ENCODE assay signal across 9 cellular contexts in genomic region chr2:129936334-129936934, GRCh38. TPM values are rescaled to one million over a fixed set of nuclear protein-coding genes. Genes with fewer than 3 reads are reported as not detected.
DNase-seq lines count a peak whose midpoint lies in the region; FAIRE-seq and TF ChIP-seq lines count a peak whose summit lies in the region.
"Had no signal": no experiment of that assay in that cellular context is flagged by ENCODE, and none has a peak within 500 bp of the region (broad histone marks: within the 10 kb centered on the region; RNA-seq: fewer than 3 reads in every experiment).

No MANE protein-coding gene starts in this region.

- no peak overlapping the region for H3T11ph ChIP-seq in H9 (ENCODE audit: low read length)

- H3K4me1 ChIP-seq in H9 (ENCODE audit: insufficient read depth, low read length) (no peaks in the 10 kb centered on the region), kidney (ENCODE audit: control insufficient read depth in 1 of 2, insufficient read depth in 1 of 2, low read depth in 1 of 2, low read length in 2 of 2) (no peaks in the 10 kb centered on the region)

- H3K56ac ChIP-seq in H9 (ENCODE audit: insufficient read length, low read depth, low read length), result no peak overlapping the region

- H4K5ac ChIP-seq in H9 (ENCODE audit: insufficient read length, low read depth, low read length), result no peak overlapping the region

- H3K4me2 ChIP-seq in H9 (ENCODE audit: insufficient read depth, insufficient read length, low read length), result no peak overlapping the region

- no peak overlapping the region for H3K4me3 Mint-ChIP-seq in H9

- H3K23me2 ChIP-seq in H9 (ENCODE audit: insufficient read length, low read depth, low read length, poor library complexity, severe bottlenecking), result peaks cover 3% of the 10 kb centered on the region

- H3K27ac ChIP-seq in H9 (ENCODE audit: insufficient read length, low read depth, low read length) (no peak overlapping the region), kidney (ENCODE audit: low read depth in 2 of 2, low read length in 2 of 2) (no peak overlapping the region)

- H3K36me3 ChIP-seq in GM06990 (ENCODE audit: control insufficient read depth, insufficient read depth, low read length), result no peaks in the 10 kb centered on the region
- H3K36me3 ChIP-seq in kidney (ENCODE audit: control insufficient read depth in 1 of 2, insufficient read depth in 2 of 2, low read length in 2 of 2), result no peaks in the 10 kb centered on the region

- no peaks in the 10 kb centered on the region for H4K20me1 ChIP-seq in H9 (ENCODE audit: control insufficient read depth, insufficient read depth, insufficient read length)

- H3K27ac Mint-ChIP-seq in H9, result no peak overlapping the region

- H2BK20ac ChIP-seq in H9 (ENCODE audit: low read depth, low read length, poor library complexity, severe bottlenecking), result no peak overlapping the region

- H3K23ac ChIP-seq in H9 (ENCODE audit: insufficient read length, low read depth, low read length), result no peak overlapping the region

- no peak overlapping the region for H3K14ac ChIP-seq in H9 (ENCODE audit: insufficient read depth, low read length)

- no peaks in the 10 kb centered on the region for H3K79me2 ChIP-seq in H9 (ENCODE audit: insufficient read depth, low read length)

- H2BK12ac ChIP-seq in H9 (ENCODE audit: insufficient read length, low read depth, low read length), result no peak overlapping the region

- H3K4me3 ChIP-seq in GM06990 (replicated peaks; ENCODE audit: low read depth, low read length) (no peak overlapping the region), kidney (ENCODE audit: low read length in 2 of 2) (no peak overlapping the region)

- intact Hi-C loops in kidney (cut with DNase I), result no loop called here

- no peak overlapping the region for H4K8ac ChIP-seq in H9 (replicated peaks; ENCODE audit: insufficient read length, low read depth, low read length)

- DNase-seq in GM06990 (ENCODE audit: extremely low read depth, insufficient read length) (no peak), H9 (peak; percentile 55), SK-MEL-5 (ENCODE audit: low read depth, low spot score) (peak; percentile 54), kidney (no peak), OCI-M2 (lab: John Stamatoyannopoulos, UW; ENCODE audit: unreplicated experiment) (no peak), NCI-H2227 (lab: John Stamatoyannopoulos, UW; ENCODE audit: unreplicated experiment) (no peak), HCEC 1CT (no peak), D341Med (ENCODE audit: low spot score) (no peak)

- H2AK5ac ChIP-seq in H9 (ENCODE audit: insufficient read length, low read length), result no peak overlapping the region

- no peak overlapping the region for H4K91ac ChIP-seq in H9 (ENCODE audit: insufficient read length, low read depth, low read length)

- no peaks in the 10 kb centered on the region for H3K27me3 ChIP-seq in GM06990 (replicated peaks; ENCODE audit: control insufficient read depth, insufficient read depth, low read length)
- H3K27me3 ChIP-seq in H9 (ENCODE audit: insufficient read depth, low read length), result no peaks in the 10 kb centered on the region

- no peaks in the 10 kb centered on the region for H3K9me3 Mint-ChIP-seq in H9

- no peak for FAIRE-seq in kidney (lab: Jason Lieb, UNC)

- H2BK120ac ChIP-seq in H9 (ENCODE audit: low read depth, low read length, poor library complexity, severe bottlenecking), result no peak overlapping the region

- H3K4me1 Mint-ChIP-seq in H9, result peaks cover 20 to 21% of the 10 kb centered on the region in 2 experiments

- WGBS in H9 (ENCODE audit: extremely low coverage, insufficient read length, low lambda C conversion rate), result no CpG with 5 or more reads among the region's 9 CpGs

- TF ChIP-seq CTCF in GM06990 (IDR thresholded peaks at IDR 0.05; ENCODE audit: insufficient read depth, low read length, poor library complexity, severe bottlenecking) (peak; percentile 53), H9 (conservative IDR thresholded peaks at IDR 0.05) (peak; percentile 69), kidney (IDR thresholded peaks at IDR 0.05; ENCODE audit: borderline replicate concordance, extremely low read depth, insufficient read depth) (peak; percentile 39)

- no peak overlapping the region for H2BK15ac ChIP-seq in H9 (ENCODE audit: low read depth, low read length)

- peaks cover 23% of the 10 kb centered on the region for H3K27me3 Mint-ChIP-seq in H9 (ENCODE audit: low read depth)

- no peak overlapping the region for H3K18ac ChIP-seq in H9 (ENCODE audit: insufficient read length, low read depth, low read length)

- no peak overlapping the region for H3K9ac ChIP-seq in H9 (ENCODE audit: extremely low read depth, insufficient read length, low read length)
- no peak overlapping the region for H3K9ac ChIP-seq in kidney (ENCODE audit: low read length in 2 of 2)

- H2AFZ ChIP-seq in H9 (ENCODE audit: low read length), result no peak overlapping the region

- no peaks in the 10 kb centered on the region for H3K79me1 ChIP-seq in H9 (ENCODE audit: insufficient read depth, low read depth, low read length, poor library complexity, severe bottlenecking)

- H3K36me3 Mint-ChIP-seq in H9 (ENCODE audit: insufficient read depth in 1 of 3, low read depth in 3 of 3), result no peaks in the 10 kb centered on the region

- no peak overlapping the region for H2BK5ac ChIP-seq in H9 (ENCODE audit: insufficient read length, low read length)

- in situ Hi-C loops in SK-MEL-5 (cut with HindIII; ENCODE audit: low pct_unique_long_range_greater_than_20kb, low sequenced_read_pairs), result no loop called here

- no peak overlapping the region for H3K4ac ChIP-seq in H9 (ENCODE audit: low read depth, low read length)

- H3K9me3 ChIP-seq in H9 (ENCODE audit: control insufficient read depth, low read depth, low read length), result no peaks in the 10 kb centered on the region
- no peaks in the 10 kb centered on the region for H3K9me3 ChIP-seq in kidney (ENCODE audit: control insufficient read depth in 1 of 2, low read length in 2 of 2)

RNA-seq across cellular contexts. Expression of gene RAB6C, which starts 43.0 kb away (rescaled TPM):
- total RNA-seq in H9 (2021) (not detected in 2 replicates), kidney (0.19 TPM)
- total RNA-seq in SK-MEL-5 (2014; rRNA removed; shearing (Covaris generic)), result not detected in 2 replicates
- polyA plus RNA-seq in SK-MEL-5 (2015; cell fraction: cytosol; rRNA removed), result 0.03 TPM in 1 of 2 replicates, not detected in the other
- 0.51 TPM in 1 of 2 replicates, not detected in the other for polyA plus RNA-seq in SK-MEL-5 (2015; cell fraction: nucleus; rRNA removed)
- 0.17 TPM for polyA plus RNA-seq in kidney (ENCODE audit: insufficient read depth, low read depth, low replicate concordance)
- total RNA-seq: dermis microvascular lymphatic vessel endothelial cell had no signal

Comparison
In these comparisons a context has a peak if more than half of its experiments do, and no peak if none do; other contexts are left out.
1. DNase-seq: peak in H9 (single experiment) and SK-MEL-5 (single experiment); none in GM06990 (single experiment), kidney (single experiment), OCI-M2 (single experiment), NCI-H2227 (single experiment), HCEC 1CT (single experiment) and D341Med (single experiment).
2. Peak in every context shown above with its lines, with median percentiles within 50 percentile points of each other: CTCF ChIP-seq.